In genomic region chr18:48018806-48019295, GRCh38 we compare ENCODE assay signal across 23 cellular contexts.
DNase-seq lines count a peak whose midpoint lies in the region; ATAC-seq and TF ChIP-seq lines count a peak whose summit lies in the region.
"Had no signal": no experiment of that assay in that cellular context is flagged by ENCODE, and none has a peak within 500 bp of the region (broad histone marks: within the 10 kb centered on the region; RNA-seq: fewer than 3 reads in every experiment).

No MANE protein-coding gene starts in this region.

- intact Hi-C loops in mammary epithelial cell (cut with micrococcal nuclease) = no loop called here

- H3K27ac Mint-ChIP-seq in progenitor cell of endocrine pancreas = no peak overlapping the region
- H3K27ac Mint-ChIP-seq: activated B cell treated with CpG ODN at 0.5 μM for 24 hours; activated naive CD8-positive, alpha-beta T cell treated with anti-CD3 and anti-CD28 coated beads for 36 hours; activated T-helper 1 cell treated with anti-CD3 and anti-CD28 coated beads, Interleukin-12 subunit alpha, Interleukin-12 subunit beta, Interleukin-2, Interleukin-4 antibody, amounts not matched to agents 30 ng/mL and 10 ng/mL and 1 ng/mL, durations not matched to agents 14 hours and 24 hours and 36 hours had no signal

- H3K27me3 Mint-ChIP-seq in progenitor cell of endocrine pancreas = peaks cover 28% of the 10 kb centered on the region

- dilution Hi-C loops in mammary epithelial cell (cut with HindIII; ENCODE audit: low sequenced_read_pairs) = no loop called here

- in situ Hi-C loops in mammary epithelial cell (cut with MboI; ENCODE audit: low sequenced_read_pairs in 2 of 2) = loop anchor here (5.0 kb wide), 2 partner anchors 242 to 247 kb away; no protein-coding TSS in a partner anchor

- CTCF ChIA-PET in mammary epithelial cell (lab: Charles Lee; ENCODE audit: low non-redundant PET) = no interaction called here

- no TSS peak for BruUV-seq in mammary epithelial cell (replicated peaks; lab: Mats Ljungman, UMichigan)

- H3K4me1 ChIP-seq in mammary epithelial cell (ENCODE audit: insufficient read depth, low read length) = peaks cover 15% of the 10 kb centered on the region

- H3K4me3 Mint-ChIP-seq in progenitor cell of endocrine pancreas (ENCODE audit: low read depth) = no peak overlapping the region
- H3K4me3 Mint-ChIP-seq: activated B cell treated with CpG ODN at 0.5 μM for 24 hours; activated naive CD8-positive, alpha-beta T cell treated with anti-CD3 and anti-CD28 coated beads for 36 hours; activated T-helper 1 cell treated with anti-CD3 and anti-CD28 coated beads, Interleukin-12 subunit alpha, Interleukin-12 subunit beta, Interleukin-2, Interleukin-4 antibody, amounts not matched to agents 30 ng/mL and 10 ng/mL and 1 ng/mL, durations not matched to agents 14 hours and 24 hours and 36 hours; naive thymus-derived CD8-positive, alpha-beta T cell had no signal

- no peak overlapping the region for H3K4me3 ChIP-seq in mammary epithelial cell (replicated peaks in 1 of 3; ENCODE audit: insufficient read depth in 1 of 3, low read depth in 2 of 3, low read length in 3 of 3)

- no peaks in the 10 kb centered on the region for H3K9me3 ChIP-seq in mammary epithelial cell (replicated peaks; ENCODE audit: insufficient read depth, low read length)

- no peaks in the 10 kb centered on the region for H3K4me1 Mint-ChIP-seq in progenitor cell of endocrine pancreas (ENCODE audit: low read depth)
- H3K4me1 Mint-ChIP-seq: activated B cell treated with CpG ODN at 0.5 μM for 24 hours had no signal

- H3K79me2 ChIP-seq in mammary epithelial cell (ENCODE audit: insufficient read depth, low read length) = no peaks in the 10 kb centered on the region

- ATAC-seq in GM21529 (IDR thresholded peaks at IDR 0.05; ENCODE audit: unreplicated experiment) = no peak
- ATAC-seq: naive thymus-derived CD8-positive, alpha-beta T cell had no signal

- H3K36me3 Mint-ChIP-seq in progenitor cell of endocrine pancreas (ENCODE audit: insufficient read depth) = no peaks in the 10 kb centered on the region
- H3K36me3 Mint-ChIP-seq: activated naive CD8-positive, alpha-beta T cell treated with anti-CD3 and anti-CD28 coated beads for 36 hours had no signal

- no peaks in the 10 kb centered on the region for H4K20me1 ChIP-seq in mammary epithelial cell (ENCODE audit: insufficient read depth, low read length)

- H3K4me2 ChIP-seq in mammary epithelial cell (ENCODE audit: insufficient read depth, low read depth, low read length) = no peak overlapping the region

- H2AFZ ChIP-seq in mammary epithelial cell (ENCODE audit: low read depth, low read length) = no peak overlapping the region

- no peak overlapping the region for H3K27ac ChIP-seq in mammary epithelial cell (ENCODE audit: insufficient read depth, low read depth, low read length)

- TF ChIP-seq CTCF in mammary epithelial cell (conservative IDR thresholded peaks at IDR 0.05 in 1 of 2, IDR thresholded peaks at IDR 0.05 in 1 of 2; ENCODE audit: extremely low read depth in 1 of 2, insufficient read depth in 1 of 2, low read depth in 1 of 2, low read length in 2 of 2) (no peak), progenitor cell of endocrine pancreas (IDR thresholded peaks at IDR 0.05; ENCODE audit: unreplicated experiment) (no peak)

- H3K36me3 ChIP-seq in mammary epithelial cell (ENCODE audit: insufficient read depth, low read length) = no peaks in the 10 kb centered on the region

- H3K27me3 ChIP-seq in mammary epithelial cell (ENCODE audit: insufficient read depth, low read length) = no peaks in the 10 kb centered on the region

- peak; percentile 26 for DNase-seq in ELR (ENCODE audit: low read depth)
- DNase-seq in MV-4-11 (lab: John Stamatoyannopoulos, UW) = peak; percentile 16
- peak; percentile 26 for DNase-seq in mammary epithelial cell
- peak; percentile 23 for DNase-seq in kidney tubule cell (ENCODE audit: low spot score)
- no peak for DNase-seq in AML-193 (lab: John Stamatoyannopoulos, UW)
- DNase-seq in progenitor cell of endocrine pancreas (ENCODE audit: low spot score, unreplicated experiment) = no peak
- DNase-seq: activated B cell treated with CpG ODN at 0.5 μM for 24 hours; activated CD4-positive, alpha-beta T cell treated with anti-CD3 and anti-CD28 coated beads, Interleukin-2, amount 50 U/mL, for 1 hour; activated naive CD8-positive, alpha-beta T cell treated with anti-CD3 and anti-CD28 coated beads for 36 hours; Calu3; caudate nucleus; GOT3; midbrain; MM.1S; naive thymus-derived CD8-positive, alpha-beta T cell; NCI-H1694; NCI-H510A; NK-92 treated with Interleukin-12 subunit alpha and Interleukin-12 subunit beta, amount 100 ng/mL, for 24 hours; occipital lobe; SIG-M5; stimulated activated naive CD4-positive, alpha-beta T cell had no signal

- no peak overlapping the region for H3K9ac ChIP-seq in mammary epithelial cell (ENCODE audit: insufficient read depth, low read length)

- H3K9me3 Mint-ChIP-seq in progenitor cell of endocrine pancreas (ENCODE audit: low read depth) = peaks cover 6% of the 10 kb centered on the region
- H3K9me3 Mint-ChIP-seq: activated T-helper 1 cell treated with anti-CD3 and anti-CD28 coated beads, Interleukin-12 subunit alpha, Interleukin-12 subunit beta, Interleukin-2, Interleukin-4 antibody, amounts not matched to agents 30 ng/mL and 10 ng/mL and 1 ng/mL, durations not matched to agents 14 hours and 24 hours and 36 hours had no signal

- WGBS in mammary epithelial cell (ENCODE audit: low coverage, missing lambda C conversion rate) = 34% methylated on average over 3 of the region's 3 CpGs

Comparison
In these comparisons a context has a peak if more than half of its experiments do, and no peak if none do; other contexts are left out.
1. DNase-seq: peak in ELR (single experiment), MV-4-11 (single experiment), mammary epithelial cell (single experiment) and kidney tubule cell (single experiment); none in AML-193 (0 of 2) and progenitor cell of endocrine pancreas (single experiment).